In genomic region chr1:223479718-223480425, GRCh38 we compare ENCODE assay signal across 17 cellular contexts.
DNase-seq lines count a peak whose midpoint lies in the region; ATAC-seq, FAIRE-seq and TF ChIP-seq lines count a peak whose summit lies in the region.
"Had no signal": no experiment of that assay in that cellular context is flagged by ENCODE, and none has a peak within 500 bp of the region (broad histone marks: within the 10 kb centered on the region; RNA-seq: fewer than 3 reads in every experiment).

No MANE protein-coding gene starts in this region.

- DNase-seq in A549 (ENCODE audit: low read depth in 1 of 2, low spot score in 1 of 2) (peak in 1 of 2 experiments; percentile 11), G401 (ENCODE audit: low spot score) (peak; percentile 55), NCI-H2171 treated with DMSO at 0.1 percent for 48 hours (lab: John Stamatoyannopoulos, UW) (peak; percentile 13), endothelial cell (ENCODE audit: low spot score) (no peak), GM13976 (ENCODE audit: low spot score) (no peak)
- no peak for DNase-seq in activated naive CD8-positive, alpha-beta T cell treated with anti-CD3 and anti-CD28 coated beads, Interleukin-2, amount 50 U/mL, for 24 hours
- DNase-seq: activated naive CD4-positive, alpha-beta T cell treated with anti-CD3 and anti-CD28 coated beads, Interleukin-2, amount 50 U/mL, for 16 hours; AML-193; hippocampal formation; stimulated activated naive CD4-positive, alpha-beta T cell treated with Interleukin-2 at 50 U/mL for 16 hours; SW 1271 had no signal

- TF ChIP-seq POLR2A in A549 (IDR thresholded peaks at IDR 0.05; ENCODE audit: low read length), result no peak

- H3K27ac ChIP-seq in A549, result no peak overlapping the region
- H3K27ac ChIP-seq: HL-60 had no signal

- no peak for TF ChIP-seq EP300 in A549 (IDR thresholded peaks at IDR 0.05)

- FAIRE-seq in A549 (lab: Jason Lieb, UNC), result no peak
- FAIRE-seq: H54 had no signal

- TF ChIP-seq CTCF in A549 (IDR thresholded peaks at IDR 0.05), result no peak
- no peak for TF ChIP-seq CTCF in endothelial cell (IDR thresholded peaks at IDR 0.05; ENCODE audit: unreplicated experiment)
- TF ChIP-seq CTCF in GM13976 (IDR thresholded peaks at IDR 0.05; ENCODE audit: borderline replicate concordance, control extremely low read depth, extremely low read depth, insufficient read depth, missing control alignments), result no peak

- TF ChIP-seq RAD21 in A549 (conservative IDR thresholded peaks at IDR 0.05 in 1 of 2, IDR thresholded peaks at IDR 0.05 in 1 of 2), result no peak

- H3K4me3 Mint-ChIP-seq in endothelial cell (ENCODE audit: unreplicated experiment), result peak overlapping the region; percentile 7
- no peak overlapping the region for H3K4me3 Mint-ChIP-seq in activated naive CD8-positive, alpha-beta T cell treated with anti-CD3 and anti-CD28 coated beads, Interleukin-2, amount 50 U/mL, for 24 hours
- H3K4me3 Mint-ChIP-seq: central memory CD8-positive, alpha-beta T cell had no signal

- H3K9me3 ChIP-seq in A549, result no peaks in the 10 kb centered on the region

- 38% methylated on average over 14 of the region's 14 CpGs for WGBS in A549 (ENCODE audit: missing lambda C conversion rate)

- POLR2A ChIA-PET in A549 (lab: Yijun Ruan, JAX), result no interaction called here

- H3K4me1 ChIP-seq in A549, result peaks cover 5% of the 10 kb centered on the region; the same call in 1 of the 3 replicates

- H3K4me2 ChIP-seq in A549, result peak overlapping the region; percentile 8; the same call in 2 of the 3 replicates

- peaks cover 13% of the 10 kb centered on the region for H3K27me3 Mint-ChIP-seq in endothelial cell (ENCODE audit: unreplicated experiment)
- H3K27me3 Mint-ChIP-seq in activated naive CD8-positive, alpha-beta T cell treated with anti-CD3 and anti-CD28 coated beads, Interleukin-2, amount 50 U/mL, for 24 hours, result peaks cover 14% of the 10 kb centered on the region

- in situ Hi-C loops in G401 (cut with HindIII; ENCODE audit: low sequenced_read_pairs), result no loop called here
- in situ Hi-C loops in GM13976 (cut with MboI; ENCODE audit: low sequenced_read_pairs, unreplicated experiment), result no loop called here

- peaks cover 4% of the 10 kb centered on the region for H3K36me3 Mint-ChIP-seq in endothelial cell (ENCODE audit: low read depth, unreplicated experiment)
- H3K36me3 Mint-ChIP-seq in activated naive CD8-positive, alpha-beta T cell treated with anti-CD3 and anti-CD28 coated beads, Interleukin-2, amount 50 U/mL, for 24 hours (ENCODE audit: low read depth), result no peaks in the 10 kb centered on the region

- peak; percentile 43 to 65 for ATAC-seq in A549
- no peak for ATAC-seq in GM19463 (IDR thresholded peaks at IDR 0.05; ENCODE audit: unreplicated experiment)
- ATAC-seq in HG02970 (IDR thresholded peaks at IDR 0.05; ENCODE audit: low FRiP score, unreplicated experiment), result no peak
- ATAC-seq in activated naive CD8-positive, alpha-beta T cell treated with anti-CD3 and anti-CD28 coated beads, Interleukin-2, amount 50 U/mL, for 24 hours, result no peak

- CTCF ChIA-PET in A549 (lab: Yijun Ruan, JAX), result interaction anchor here (1.1 to 1.3 kb wide), 3 partner anchors 77 to 346 kb away, joined by 3 to 4 read pairs (median 3); no protein-coding TSS in a partner anchor

- H3K4me3 ChIP-seq in A549, result no peak overlapping the region
- H3K4me3 ChIP-seq: lung had no signal

- H3K9me3 Mint-ChIP-seq in endothelial cell (ENCODE audit: unreplicated experiment), result no peaks in the 10 kb centered on the region
- no peaks in the 10 kb centered on the region for H3K9me3 Mint-ChIP-seq in activated naive CD8-positive, alpha-beta T cell treated with anti-CD3 and anti-CD28 coated beads, Interleukin-2, amount 50 U/mL, for 24 hours
- H3K9me3 Mint-ChIP-seq: central memory CD8-positive, alpha-beta T cell had no signal

- peak overlapping the region; percentile 9 for H3K27ac Mint-ChIP-seq in endothelial cell (ENCODE audit: unreplicated experiment)
- H3K27ac Mint-ChIP-seq in activated naive CD8-positive, alpha-beta T cell treated with anti-CD3 and anti-CD28 coated beads, Interleukin-2, amount 50 U/mL, for 24 hours, result no peak overlapping the region

- H3K4me1 Mint-ChIP-seq in endothelial cell (ENCODE audit: unreplicated experiment), result no peaks in the 10 kb centered on the region
- peaks cover 8% of the 10 kb centered on the region for H3K4me1 Mint-ChIP-seq in activated naive CD8-positive, alpha-beta T cell treated with anti-CD3 and anti-CD28 coated beads, Interleukin-2, amount 50 U/mL, for 24 hours
- H3K4me1 Mint-ChIP-seq: central memory CD8-positive, alpha-beta T cell had no signal

TF ChIP-seq in A549, 52 proteins besides CTCF, POLR2A, EP300 and RAD21:
- TF ChIP-seq CEBPB (IDR thresholded peaks at IDR 0.05), result no peak
- TF ChIP-seq NFE2L2 (conservative IDR thresholded peaks at IDR 0.05; ENCODE audit: low read length), result no peak
- no peak for TF ChIP-seq ATOH8 (CRISPR knock-in tag; IDR thresholded peaks at IDR 0.05; ENCODE audit: low read depth)
- TF ChIP-seq MAFK (IDR thresholded peaks at IDR 0.05; ENCODE audit: partially characterized antibody), result no peak
- no peak for TF ChIP-seq NR3C1 (IDR thresholded peaks at IDR 0.05)
- no peak for TF ChIP-seq KDM1A (IDR thresholded peaks at IDR 0.05; ENCODE audit: low read depth)
- TF ChIP-seq, protein P1, sequence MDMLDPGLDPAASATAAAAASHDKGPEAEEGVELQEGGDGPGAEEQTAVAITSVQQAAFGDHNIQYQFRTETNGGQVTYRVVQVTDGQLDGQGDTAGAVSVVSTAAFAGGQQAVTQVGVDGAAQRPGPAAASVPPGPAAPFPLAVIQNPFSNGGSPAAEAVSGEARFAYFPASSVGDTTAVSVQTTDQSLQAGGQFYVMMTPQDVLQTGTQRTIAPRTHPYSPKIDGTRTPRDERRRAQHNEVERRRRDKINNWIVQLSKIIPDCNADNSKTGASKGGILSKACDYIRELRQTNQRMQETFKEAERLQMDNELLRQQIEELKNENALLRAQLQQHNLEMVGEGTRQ (IDR thresholded peaks at IDR 0.05), result no peak
- no peak for TF ChIP-seq HEYL (CRISPR knock-in tag; IDR thresholded peaks at IDR 0.05)
- no peak for TF ChIP-seq TFCP2L1 (CRISPR knock-in tag; IDR thresholded peaks at IDR 0.05)
- no peak for TF ChIP-seq RNF2 (IDR thresholded peaks at IDR 0.05; ENCODE audit: borderline replicate concordance, low read depth)
- no peak for TF ChIP-seq MAX (IDR thresholded peaks at IDR 0.05)
- TF ChIP-seq MYC (IDR thresholded peaks at IDR 0.05; ENCODE audit: borderline replicate concordance, low read length), result no peak
- no peak for TF ChIP-seq SREBF2 (IDR thresholded peaks at IDR 0.05)
- no peak for TF ChIP-seq ZC3H11A (IDR thresholded peaks at IDR 0.05)
- no peak for TF ChIP-seq CHD4 (IDR thresholded peaks at IDR 0.05; ENCODE audit: borderline replicate concordance)
- TF ChIP-seq RCOR1 (IDR thresholded peaks at IDR 0.05; ENCODE audit: low read depth, low read length), result no peak
- no peak for TF ChIP-seq HMGXB4 (CRISPR knock-in tag; IDR thresholded peaks at IDR 0.05; ENCODE audit: borderline replicate concordance)

Comparison
In these comparisons a context has a peak if more than half of its experiments do, and no peak if none do; other contexts are left out.
1. ATAC-seq: peak in A549 (2 of 2); none in GM19463 (single experiment), HG02970 (single experiment) and activated naive CD8-positive, alpha-beta T cell treated with anti-CD3 and anti-CD28 coated beads, Interleukin-2, amount 50 U/mL, for 24 hours (single experiment).
2. DNase-seq: peak in G401 (single experiment) and NCI-H2171 treated with DMSO at 0.1 percent for 48 hours (single experiment); none in endothelial cell (single experiment), GM13976 (single experiment) and activated naive CD8-positive, alpha-beta T cell treated with anti-CD3 and anti-CD28 coated beads, Interleukin-2, amount 50 U/mL, for 24 hours (single experiment).